In the genomic region with DNA sequence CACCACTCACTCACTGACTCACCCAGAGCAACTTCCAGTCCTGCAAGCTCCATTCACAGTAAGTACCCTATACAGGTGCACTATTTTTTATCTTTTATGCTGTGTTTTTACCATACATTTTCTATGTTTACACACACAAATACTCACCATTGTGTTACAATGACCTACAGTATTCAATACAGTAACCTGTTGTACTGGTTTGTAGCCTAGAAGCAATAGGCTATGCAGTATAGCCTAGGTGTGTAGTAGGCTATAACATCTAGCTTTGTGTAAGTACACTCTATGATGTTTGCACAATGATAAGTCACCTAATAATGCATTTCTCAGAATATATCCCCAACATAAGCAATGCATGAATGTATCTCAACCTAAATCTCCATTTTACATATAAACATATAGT, we compare ENCODE assay signal across 1 cellular context.
A peak's percentile ranks its signal among the peaks of the same experiment; 100 is the strongest.
TF ChIP-seq lines count a peak whose summit lies in the region.

No MANE protein-coding gene starts in this region.

TF ChIP-seq in HepG2, 621 proteins besides CTCF, POLR2A, EP300 and RAD21 (continued from another document):
- TF ChIP-seq, protein P1, sequence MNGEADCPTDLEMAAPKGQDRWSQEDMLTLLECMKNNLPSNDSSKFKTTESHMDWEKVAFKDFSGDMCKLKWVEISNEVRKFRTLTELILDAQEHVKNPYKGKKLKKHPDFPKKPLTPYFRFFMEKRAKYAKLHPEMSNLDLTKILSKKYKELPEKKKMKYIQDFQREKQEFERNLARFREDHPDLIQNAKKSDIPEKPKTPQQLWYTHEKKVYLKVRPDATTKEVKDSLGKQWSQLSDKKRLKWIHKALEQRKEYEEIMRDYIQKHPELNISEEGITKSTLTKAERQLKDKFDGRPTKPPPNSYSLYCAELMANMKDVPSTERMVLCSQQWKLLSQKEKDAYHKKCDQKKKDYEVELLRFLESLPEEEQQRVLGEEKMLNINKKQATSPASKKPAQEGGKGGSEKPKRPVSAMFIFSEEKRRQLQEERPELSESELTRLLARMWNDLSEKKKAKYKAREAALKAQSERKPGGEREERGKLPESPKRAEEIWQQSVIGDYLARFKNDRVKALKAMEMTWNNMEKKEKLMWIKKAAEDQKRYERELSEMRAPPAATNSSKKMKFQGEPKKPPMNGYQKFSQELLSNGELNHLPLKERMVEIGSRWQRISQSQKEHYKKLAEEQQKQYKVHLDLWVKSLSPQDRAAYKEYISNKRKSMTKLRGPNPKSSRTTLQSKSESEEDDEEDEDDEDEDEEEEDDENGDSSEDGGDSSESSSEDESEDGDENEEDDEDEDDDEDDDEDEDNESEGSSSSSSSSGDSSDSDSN (CRISPR knock-in tag; IDR thresholded peaks at IDR 0.05) = no peak
- TF ChIP-seq ZNF12 (CRISPR knock-in tag; IDR thresholded peaks at IDR 0.05) = peak; percentile 90
TF ChIP-seq in HepG2: peak in this region for 5.
